ENCODE assay signal across 19 cellular contexts in the genomic region with DNA sequence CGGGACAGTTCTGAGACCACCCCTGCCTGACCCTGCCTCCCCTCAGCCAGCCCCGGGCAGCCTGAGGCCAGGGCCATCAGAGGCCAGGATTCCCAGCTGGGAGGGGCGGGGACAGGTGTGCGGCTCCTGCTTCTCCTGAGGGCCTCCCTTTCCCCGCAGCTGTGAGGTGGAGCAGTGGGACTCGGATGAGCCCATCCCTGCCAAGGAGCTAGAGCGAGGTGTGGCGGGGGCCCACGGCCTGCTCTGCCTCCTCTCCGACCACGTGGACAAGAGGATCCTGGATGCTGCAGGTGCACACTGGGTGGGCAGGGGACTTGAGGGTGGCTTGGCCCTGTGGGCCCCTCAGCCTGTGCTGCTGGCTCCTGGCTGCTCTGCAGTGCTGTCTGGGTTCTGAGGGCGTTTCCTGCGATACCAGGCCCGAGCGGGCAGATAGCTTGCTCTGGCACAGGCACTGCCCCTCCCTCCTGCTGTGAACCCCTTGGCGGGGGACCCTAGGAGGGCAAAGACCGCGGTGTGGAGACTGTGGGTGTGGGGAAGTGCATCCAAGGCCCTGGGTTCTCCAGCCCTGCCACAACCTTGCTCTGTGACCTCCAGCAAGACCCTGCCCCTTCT. TPM values are rescaled to one million over a fixed set of nuclear protein-coding genes. Genes with fewer than 3 reads are reported as not detected.
A peak's percentile ranks its signal among the peaks of the same experiment; 100 is the strongest.
DNase-seq lines count a peak whose midpoint lies in the region; ATAC-seq, FAIRE-seq and TF ChIP-seq lines count a peak whose summit lies in the region.
"Had no signal": no experiment of that assay in that cellular context is flagged by ENCODE, and none has a peak within 500 bp of the region (broad histone marks: within the 10 kb centered on the region; RNA-seq: fewer than 3 reads in every experiment).

No MANE protein-coding gene starts in this region.

- no peak overlapping the region for H4K8ac ChIP-seq in mesenchymal stem cell (ENCODE audit: low read length)

- no peak overlapping the region for H3K14ac ChIP-seq in mesenchymal stem cell (ENCODE audit: low read length in 2 of 2)

- H3K18ac ChIP-seq in mesenchymal stem cell (ENCODE audit: low read depth in 1 of 2, low read length in 2 of 2) = no peak overlapping the region

- no peak for TF ChIP-seq RAD21 in GM12878 (IDR thresholded peaks at IDR 0.05; ENCODE audit: insufficient read depth, low read depth, low read length)

- no peak overlapping the region for H2BK120ac ChIP-seq in mesenchymal stem cell (ENCODE audit: low read depth, low read length)

- H2AFZ ChIP-seq in GM12878 (ENCODE audit: control insufficient read depth, low read depth, low read length) (no peak overlapping the region), mesenchymal stem cell (ENCODE audit: low read depth, low read length) (no peak overlapping the region), MM.1S (ENCODE audit: low read length) (no peak overlapping the region)
- H2AFZ ChIP-seq: GM23248 had no signal

- in situ Hi-C loops in GM12878 (cut with MboI) = no loop called here

- no peak for FAIRE-seq in GM12878 (lab: Jason Lieb, UNC)
- no peak for FAIRE-seq in RCC 7860 (lab: Jason Lieb, UNC)

- H3K36me3 ChIP-seq in cardiac muscle cell (peaks cover 11% of the 10 kb centered on the region), GM12878 (ENCODE audit: control insufficient read depth in 2 of 2, insufficient read depth in 2 of 2, low read length in 1 of 2) (peaks cover 18 to 27% of the 10 kb centered on the region in 2 experiments; a peak in 3 of 4 replicates), mesenchymal stem cell (ENCODE audit: control insufficient read depth in 1 of 2, insufficient read depth in 2 of 2, low read depth in 1 of 2, low read length in 2 of 2) (peaks cover 42 to 50% of the 10 kb centered on the region in 2 experiments), left lung (peaks cover 0 to 40% of the 10 kb centered on the region in 2 donors), MM.1S (replicated peaks; ENCODE audit: insufficient read depth, low read length) (no peaks in the 10 kb centered on the region)
- H3K36me3 ChIP-seq: colonic mucosa had no signal

- H3K9me3 ChIP-seq in cardiac muscle cell (ENCODE audit: low read depth) (no peaks in the 10 kb centered on the region), GM12878 (replicated peaks; ENCODE audit: control insufficient read depth, insufficient read depth, low read length) (no peaks in the 10 kb centered on the region), mesenchymal stem cell (ENCODE audit: control insufficient read depth, low read length) (no peaks in the 10 kb centered on the region), left lung (no peaks in the 10 kb centered on the region), MM.1S (replicated peaks; ENCODE audit: insufficient read depth, low read length) (no peaks in the 10 kb centered on the region)
- H3K9me3 ChIP-seq: colonic mucosa, upper lobe of right lung had no signal

- POLR2A ChIA-PET in GM12878 (lab: Charles Lee) = no interaction called here

- no peak; the same call in 1 of the 2 replicates for TF ChIP-seq POLR2A in GM12878 (IDR thresholded peaks at IDR 0.05; ENCODE audit: low read depth, low read length)

- no peak overlapping the region for H2BK15ac ChIP-seq in mesenchymal stem cell (ENCODE audit: low read depth, poor library complexity, severe bottlenecking)

- no peak overlapping the region for H2BK5ac ChIP-seq in mesenchymal stem cell (ENCODE audit: low read depth, low read length, poor library complexity, severe bottlenecking)

- TF ChIP-seq CTCF in cardiac muscle cell (IDR thresholded peaks at IDR 0.05; ENCODE audit: low read depth, low read length) = no peak
- no peak for TF ChIP-seq CTCF in GM12878 (IDR thresholded peaks at IDR 0.05 in 2 of 3, conservative IDR thresholded peaks at IDR 0.05 in 1 of 3; ENCODE audit: control insufficient read depth in 2 of 3, extremely low read depth in 1 of 3, insufficient read depth in 1 of 3, low read depth in 3 of 3, low read length in 3 of 3)
- no peak for TF ChIP-seq CTCF in left lung (IDR thresholded peaks at IDR 0.05)
- TF ChIP-seq CTCF in MM.1S (IDR thresholded peaks at IDR 0.05; ENCODE audit: low read length) = no peak

- H3K4me3 ChIP-seq in cardiac muscle cell (no peak overlapping the region), GM12878 (no peak overlapping the region; the same call in 1 of the 2 replicates), mesenchymal stem cell (ENCODE audit: insufficient read depth in 1 of 2, low read depth in 1 of 2, low read length in 2 of 2) (peak overlapping the region in 1 of 2 experiments; percentile 13), left lung (no peak overlapping the region), MM.1S (ENCODE audit: low read length) (no peak overlapping the region)
- H3K4me3 ChIP-seq: colonic mucosa had no signal

- no peak overlapping the region for H4K91ac ChIP-seq in mesenchymal stem cell (ENCODE audit: low read length)

- DNase-seq in cardiac muscle cell (ENCODE audit: low read depth in 1 of 2, low spot score in 1 of 2) = no peak
- no peak for DNase-seq in cardiac septum (ENCODE audit: low spot score)
- DNase-seq in GM12878 (ENCODE audit: low read depth, low spot score) = no peak
- DNase-seq in mesenchymal stem cell = no peak
- DNase-seq in left lung = no peak
- no peak for DNase-seq in MM.1S
- DNase-seq in RCC 7860 (ENCODE audit: low spot score) = no peak
- DNase-seq in ecto neural progenitor cell (ENCODE audit: low spot score) = no peak
- DNase-seq: activated CD4-positive, alpha-beta T cell treated with anti-CD3 and anti-CD28 coated beads for 1 hour; activated CD8-positive, alpha-beta memory T cell treated with anti-CD3 and anti-CD28 coated beads, Interleukin-2, amount 50 U/mL, for 4 hours; activated naive CD8-positive, alpha-beta T cell treated with anti-CD3 and anti-CD28 coated beads, Interleukin-2, amount 10 ng/mL, durations not matched to agents 7 days and 5 days; colonic mucosa; GM23248; KG1; left colon; natural killer cell; NCI-H187; NCI-H526 treated with DMSO at 0.1 percent for 48 hours; upper lobe of right lung had no signal

- CTCF ChIA-PET in GM12878 (lab: Yijun Ruan, JAX) = interaction anchor here (0.7 to 2.6 kb wide), 5 partner anchors 10 to 84 kb away, joined by 3 to 17 read pairs (median 3); no protein-coding TSS in a partner anchor

- H3K4me2 ChIP-seq in GM12878 (ENCODE audit: control insufficient read depth, insufficient read depth) = peak overlapping the region; percentile 70
- H3K4me2 ChIP-seq in mesenchymal stem cell (ENCODE audit: low read length, poor library complexity, severe bottlenecking) = no peak overlapping the region
- H3K4me2 ChIP-seq in MM.1S (ENCODE audit: low read depth, low read length) = no peak overlapping the region

- no peak overlapping the region for H3K23ac ChIP-seq in mesenchymal stem cell (ENCODE audit: low read length in 2 of 2)

- H3K4ac ChIP-seq in mesenchymal stem cell (ENCODE audit: low read depth in 1 of 2, low read length in 2 of 2) = no peak overlapping the region

- peak overlapping the region in 1 of 2 experiments; percentile 25 for H2BK12ac ChIP-seq in mesenchymal stem cell (ENCODE audit: low read length in 2 of 2)

- H3K4me1 ChIP-seq in cardiac muscle cell (ENCODE audit: low read depth) (peaks cover 23% of the 10 kb centered on the region), GM12878 (ENCODE audit: control insufficient read depth, insufficient read depth, low read length) (peaks cover 17% of the 10 kb centered on the region), mesenchymal stem cell (ENCODE audit: control insufficient read depth, insufficient read depth, low read depth, low read length) (peaks cover 25% of the 10 kb centered on the region), left lung (peaks cover 18 to 30% of the 10 kb centered on the region in 2 donors), MM.1S (ENCODE audit: low read length) (peaks cover 9% of the 10 kb centered on the region)

- no peaks in the 10 kb centered on the region for H3K9me2 ChIP-seq in MM.1S (replicated peaks; ENCODE audit: insufficient read depth, low read length)

- BruUV-seq in GM12878 (replicated peaks; lab: Mats Ljungman, UMichigan) = no TSS peak

- H3K9ac ChIP-seq in GM12878 (ENCODE audit: control insufficient read depth, insufficient read depth, low read length) (no peak overlapping the region; the same call in 1 of the 2 replicates), mesenchymal stem cell (ENCODE audit: low read length) (peak overlapping the region; percentile 32), MM.1S (ENCODE audit: low read length) (no peak overlapping the region)

- ATAC-seq in GM12878 (no peak), left lung (no peak)
- ATAC-seq: left colon, natural killer cell, upper lobe of right lung had no signal

- 0 out of 2 replicates have a peak, but pooled peaks cover 3% of the 10 kb centered on the region for H3F3A ChIP-seq in MM.1S (ENCODE audit: insufficient read depth, low read length)

- H2AK5ac ChIP-seq in mesenchymal stem cell (ENCODE audit: low read length, severe bottlenecking) = no peak overlapping the region

- H3K27ac ChIP-seq in cardiac muscle cell (peak overlapping the region; percentile 62), GM12878 (ENCODE audit: control insufficient read depth, insufficient read depth) (no peak overlapping the region), mesenchymal stem cell (ENCODE audit: low read length, poor library complexity, severe bottlenecking) (no peak overlapping the region), left lung (no peak overlapping the region), MM.1S (ENCODE audit: low read length) (no peak overlapping the region)
- H3K27ac ChIP-seq: colonic mucosa, GM23248, upper lobe of right lung had no signal

- no peak for TF ChIP-seq EP300 in GM12878 (IDR thresholded peaks at IDR 0.05; ENCODE audit: borderline replicate concordance in 1 of 2, control insufficient read depth in 1 of 2, low read depth in 2 of 2, low read length in 2 of 2)

- H3K79me2 ChIP-seq in GM12878 (ENCODE audit: control insufficient read depth, insufficient read depth, low read length) (peaks cover 37% of the 10 kb centered on the region), MM.1S (ENCODE audit: low read length) (peaks cover 24% of the 10 kb centered on the region)

- 92% methylated on average over 18 of the region's 18 CpGs for WGBS in GM12878 (ENCODE audit: insufficient coverage, insufficient replicate concordance, low lambda C conversion rate, missing lambda C conversion rate)
- 90% methylated on average over 18 of the region's 18 CpGs for WGBS in mesenchymal stem cell

- H3K79me1 ChIP-seq in mesenchymal stem cell (replicated peaks; ENCODE audit: low read length, poor library complexity, severe bottlenecking) = peaks cover 43% of the 10 kb centered on the region

- RAD21 ChIA-PET in GM12878 (lab: Charles Lee; ENCODE audit: unreplicated experiment) = interaction anchor here (0.7 to 0.9 kb wide), 2 partner anchors 54 to 169 kb away, joined by 3 to 4 read pairs; no protein-coding TSS in a partner anchor

- intact Hi-C loops in cardiac septum (cut with DNase I) (loop anchor here (5.0 to 10.0 kb wide), 2 partner anchors 43 to 150 kb away; partner anchors contain the start of genes FBXO10 and ZBTB5), GM12878 (cut with micrococcal nuclease; ENCODE audit: unreplicated experiment) (no loop called here), left lung (cut with DNase I) (no loop called here)

- H4K20me1 ChIP-seq in GM12878 (ENCODE audit: control insufficient read depth, insufficient read depth) = 0 out of 2 replicates have a peak, but pooled peaks cover 4% of the 10 kb centered on the region
- H4K20me1 ChIP-seq in MM.1S (ENCODE audit: insufficient read depth, low read length) = no peaks in the 10 kb centered on the region

- H3K27me3 ChIP-seq in cardiac muscle cell (no peaks in the 10 kb centered on the region), GM12878 (replicated peaks in 1 of 2; ENCODE audit: control insufficient read depth in 2 of 2, insufficient read depth in 2 of 2, low read length in 1 of 2) (no peaks in the 10 kb centered on the region), mesenchymal stem cell (ENCODE audit: control insufficient read depth in 1 of 2, insufficient read depth in 1 of 2, low read length in 2 of 2) (no peaks in the 10 kb centered on the region), left lung (no peaks in the 10 kb centered on the region), MM.1S (replicated peaks; ENCODE audit: insufficient read depth, low read length) (no peaks in the 10 kb centered on the region)
- H3K27me3 ChIP-seq: colonic mucosa, upper lobe of right lung had no signal

- SMC1A ChIA-PET in GM12878 (lab: Charles Lee; ENCODE audit: uncharacterized antibody, unreplicated experiment) = interaction anchor here (0.9 to 1.4 kb wide), 3 partner anchors 11 to 62 kb away, joined by 3 to 4 read pairs (median 3); no protein-coding TSS in a partner anchor

RNA-seq across cellular contexts. Expression of gene GRHPR, which starts 2.3 kb away (rescaled TPM):
- 335 and 376 TPM in 2 replicates for total RNA-seq in cardiac muscle cell
- 252 and 280 TPM in 2 replicates for polyA plus RNA-seq in cardiac muscle cell
- 102 TPM for total RNA-seq in cardiac septum
- total RNA-seq in GM12878 (2013; cell fraction: nucleolus; rRNA removed) = 108 and 136 TPM in 2 replicates
- total RNA-seq in GM12878 (2014; rRNA removed) = 179 and 190 TPM in 2 replicates
- total RNA-seq in GM12878 (2014; rRNA removed; fragmentation: Illumina TruSeq; extraction: Trizol) = 104 and 111 TPM in 2 replicates
- 120 and 127 TPM in 2 replicates for total RNA-seq in GM12878 (2021)
- 70.6 TPM for polyA plus RNA-seq in GM12878 (2011; ENCODE audit: low read depth)
- 68.5 and 132 TPM in 2 replicates for polyA plus RNA-seq in GM12878 (2011; rRNA removed)
- 195 and 247 TPM in 2 replicates for polyA plus RNA-seq in GM12878 (2011; cell fraction: cytosol; rRNA removed)
- polyA plus RNA-seq in GM12878 (2011; cell fraction: nucleus; rRNA removed) = 168 and 195 TPM in 2 replicates
- polyA plus RNA-seq in GM12878 (2012) = 91.5 and 110 TPM in 2 replicates
- 65.4 and 96.1 TPM in 2 replicates for polyA plus RNA-seq in GM12878 (2014; fragmentation: Illumina TruSeq; extraction: Trizol)
- polyA plus RNA-seq in GM12878 (2014; fragmentation: Nextera tagmentation; extraction: Ambion mirVana) = 10 to 100 TPM; 52.4 to 78.6 TPM
- 194 and 209 TPM in 2 replicates for polyA plus RNA-seq in GM12878 (2014; rRNA removed)
- 100 to 1,000 TPM; 153 to 154 TPM for polyA plus RNA-seq in GM12878 (2016; fragmentation: Nextera tagmentation; extraction: Ambion mirVana)
- polyA minus RNA-seq in GM12878 (2011; rRNA and poly(A)+ RNA removed) = 81.4 and 134 TPM in 2 replicates
- polyA minus RNA-seq in GM12878 (2011; cell fraction: cytosol; rRNA and poly(A)+ RNA removed) = 31.9 and 41.0 TPM in 2 replicates
- 33.0 and 70.1 TPM in 2 replicates for polyA minus RNA-seq in GM12878 (2011; cell fraction: nucleus; rRNA and poly(A)+ RNA removed)
- 93.4 TPM for polyA plus RNA-seq in mesenchymal stem cell (2013, experiment 1 of 2)
- polyA plus RNA-seq in mesenchymal stem cell (2013, experiment 2 of 2) = 94.1 TPM
- 10 to 100 TPM; 75.2 to 79.6 TPM for total RNA-seq in left lung

RNA-seq across cellular contexts. Expression of gene ZBTB5, which starts 40.5 kb away (rescaled TPM):
- 16.2 and 24.9 TPM in 2 replicates for total RNA-seq in cardiac muscle cell
- polyA plus RNA-seq in cardiac muscle cell = 6.7 and 10.9 TPM in 2 replicates
- 7.2 TPM for total RNA-seq in cardiac septum
- 35.8 and 37.5 TPM in 2 replicates for total RNA-seq in GM12878 (2013; cell fraction: nucleolus; rRNA removed)
- total RNA-seq in GM12878 (2014; rRNA removed) = 12.8 and 15.6 TPM in 2 replicates
- total RNA-seq in GM12878 (2014; rRNA removed; fragmentation: Illumina TruSeq; extraction: Trizol) = 11.4 and 12.2 TPM in 2 replicates
- 12.7 and 13.3 TPM in 2 replicates for total RNA-seq in GM12878 (2021)
- polyA plus RNA-seq in GM12878 (2011; ENCODE audit: low read depth) = 9.4 TPM
- 29.2 and 32.5 TPM in 2 replicates for polyA plus RNA-seq in GM12878 (2011; rRNA removed)
- 23.3 and 26.5 TPM in 2 replicates for polyA plus RNA-seq in GM12878 (2011; cell fraction: cytosol; rRNA removed)
- 31.1 and 48.9 TPM in 2 replicates for polyA plus RNA-seq in GM12878 (2011; cell fraction: nucleus; rRNA removed)
- polyA plus RNA-seq in GM12878 (2012) = 11.2 and 14.0 TPM in 2 replicates
- 14.3 and 14.5 TPM in 2 replicates for polyA plus RNA-seq in GM12878 (2014; fragmentation: Illumina TruSeq; extraction: Trizol)
- polyA plus RNA-seq in GM12878 (2014; fragmentation: Nextera tagmentation; extraction: Ambion mirVana) = 1 to 10 TPM; 1.4 to 2.5 TPM
- 13.0 and 13.2 TPM in 2 replicates for polyA plus RNA-seq in GM12878 (2014; rRNA removed)
- polyA plus RNA-seq in GM12878 (2016; fragmentation: Nextera tagmentation; extraction: Ambion mirVana) = 1 to 10 TPM; 4.5 to 4.6 TPM
- 30.5 and 31.2 TPM in 2 replicates for polyA minus RNA-seq in GM12878 (2011; rRNA and poly(A)+ RNA removed)
- 8.2 and 9.6 TPM in 2 replicates for polyA minus RNA-seq in GM12878 (2011; cell fraction: cytosol; rRNA and poly(A)+ RNA removed)
- 13.8 and 19.0 TPM in 2 replicates for polyA minus RNA-seq in GM12878 (2011; cell fraction: nucleus; rRNA and poly(A)+ RNA removed)
- 6.0 TPM for polyA plus RNA-seq in mesenchymal stem cell (2013, experiment 1 of 2)
- polyA plus RNA-seq in mesenchymal stem cell (2013, experiment 2 of 2) = 5.9 TPM
- total RNA-seq in left lung = 1 to 10 TPM; 7.5 to 9.8 TPM
